ENCODE assay signal across 14 cellular contexts in genomic region chr12:110002691-110003515, GRCh38. TPM values are rescaled to one million over a fixed set of nuclear protein-coding genes. Genes with fewer than 3 reads are reported as not detected.
A peak's percentile ranks its signal among the peaks of the same experiment; 100 is the strongest.
DNase-seq lines count a peak whose midpoint lies in the region; FAIRE-seq and TF ChIP-seq lines count a peak whose summit lies in the region.
"Had no signal": no experiment of that assay in that cellular context is flagged by ENCODE, and none has a peak within 500 bp of the region (broad histone marks: within the 10 kb centered on the region; RNA-seq: fewer than 3 reads in every experiment).

No MANE protein-coding gene starts in this region.

- H3K18ac ChIP-seq in H1 (ENCODE audit: extremely low read depth, low read length), result no peak overlapping the region

- no peak for FAIRE-seq in H1 (lab: Jason Lieb, UNC)
- FAIRE-seq: urothelium cell line had no signal

- no peak for TF ChIP-seq EP300 in H1 (IDR thresholded peaks at IDR 0.05; ENCODE audit: borderline replicate concordance in 1 of 2, low read depth in 2 of 2, low read length in 2 of 2)

- H4K20me1 ChIP-seq in H1 (replicated peaks in 1 of 2; ENCODE audit: control insufficient read depth in 1 of 2, insufficient read depth in 2 of 2, low read length in 2 of 2) (peaks cover 0 to 2% of the 10 kb centered on the region in 2 experiments), osteoblast (ENCODE audit: insufficient read depth, low read length) (peaks cover 7% of the 10 kb centered on the region)

- no peak overlapping the region for H2BK12ac ChIP-seq in H1 (ENCODE audit: low read depth, low read length)

- H4K91ac ChIP-seq in H1 (replicated peaks; ENCODE audit: insufficient read length, low read length), result no peak overlapping the region

- H2BK5ac ChIP-seq in H1 (ENCODE audit: low read depth, low read length), result no peak overlapping the region; the same call in 1 of the 2 replicates

- H3K4ac ChIP-seq in H1 (replicated peaks; ENCODE audit: insufficient read length, low read depth, low read length), result no peak overlapping the region

- peak overlapping the region in 1 of 4 experiments; percentile 20; a peak in 1 of 7 replicates for H3K9ac ChIP-seq in H1 (replicated peaks in 1 of 4; ENCODE audit: extremely low read depth in 1 of 4, low read depth in 3 of 4, low read length in 3 of 4)

- H3K36me3 Mint-ChIP-seq in Calu3 (ENCODE audit: insufficient read depth, unreplicated experiment) (peaks cover 25% of the 10 kb centered on the region), progenitor cell of endocrine pancreas (ENCODE audit: insufficient read depth) (peaks cover 7% of the 10 kb centered on the region)

- H2AFZ ChIP-seq in H1 (ENCODE audit: low read length), result no peak overlapping the region
- no peak overlapping the region for H2AFZ ChIP-seq in osteoblast (ENCODE audit: low read length)
- H2AFZ ChIP-seq: GM23338 had no signal

- WGBS in H1 (ENCODE audit: extremely low coverage in 1 of 2, insufficient coverage in 1 of 2, insufficient read length in 1 of 2, insufficient replicate concordance in 2 of 2, low coverage in 1 of 2, low lambda C conversion rate in 2 of 2, missing lambda C conversion rate in 1 of 2), 2 experiments, result 89% methylated on average over 8 of the region's 8 CpGs; no CpG with 5 or more reads in 1 of the 2 experiments

- CTCF ChIA-PET in Calu3 (lab: Charles Lee), result no interaction called here
- CTCF ChIA-PET in RWPE1 (lab: Yijun Ruan, JAX), result interaction anchor here (0.6 kb wide), 1 partner anchor 537 kb away, joined by 3 read pairs; no protein-coding TSS in a partner anchor
- CTCF ChIA-PET in H1 (lab: Charles Lee; ENCODE audit: partially characterized antibody), result interaction anchor here (1.0 to 1.5 kb wide), 3 partner anchors 10 to 150 kb away, joined by 3 read pairs; no protein-coding TSS in a partner anchor

- no peak for TF ChIP-seq CTCF in Calu3 (IDR thresholded peaks at IDR 0.05; ENCODE audit: unreplicated experiment)
- TF ChIP-seq CTCF in RWPE1 (conservative IDR thresholded peaks at IDR 0.05; ENCODE audit: low read depth), result no peak
- no peak for TF ChIP-seq CTCF in H1 (IDR thresholded peaks at IDR 0.05; ENCODE audit: control extremely low read depth in 1 of 3, insufficient read depth in 1 of 3, low read depth in 1 of 3, low read length in 3 of 3)
- TF ChIP-seq CTCF in osteoblast (IDR thresholded peaks at IDR 0.05; ENCODE audit: extremely low read depth, low read depth, low read length), result no peak
- TF ChIP-seq CTCF in progenitor cell of endocrine pancreas (IDR thresholded peaks at IDR 0.05; ENCODE audit: unreplicated experiment), result no peak

- H3K27me3 Mint-ChIP-seq in Calu3 (ENCODE audit: unreplicated experiment) (no peaks in the 10 kb centered on the region), progenitor cell of endocrine pancreas (no peaks in the 10 kb centered on the region)

- POLR2A ChIA-PET in RWPE1 (lab: Yijun Ruan, JAX; ENCODE audit: low non-redundant PET), result no interaction called here
- POLR2A ChIA-PET in H1 (lab: Charles Lee; ENCODE audit: partially characterized antibody), result interaction anchor here (0.9 kb wide), 1 partner anchor 39 kb away, joined by 4 read pairs; no protein-coding TSS in a partner anchor

- H2BK120ac ChIP-seq in H1 (replicated peaks; ENCODE audit: low read depth, low read length), result no peak overlapping the region

- BruUV-seq in Calu3 (replicated peaks; lab: Mats Ljungman, UMichigan), result no TSS peak

- peak overlapping the region; percentile 35; the same call in 1 of the 2 replicates for H3K27ac ChIP-seq in RWPE1
- no peak overlapping the region for H3K27ac ChIP-seq in H1 (ENCODE audit: low read depth, low read length)
- H3K27ac ChIP-seq in osteoblast (ENCODE audit: low read depth, low read length), result peak overlapping the region; percentile 83
- H3K27ac ChIP-seq: WERI-Rb-1 had no signal

- H4K8ac ChIP-seq in H1 (ENCODE audit: extremely low read depth, insufficient read depth, low read length), result no peak overlapping the region

- no peak overlapping the region for H3K23ac ChIP-seq in H1 (ENCODE audit: insufficient read length)

- no peak overlapping the region for H3K14ac ChIP-seq in H1 (ENCODE audit: insufficient read length)

- no peaks in the 10 kb centered on the region for H3K79me1 ChIP-seq in H1 (ENCODE audit: low read depth, low read length)

- H3K27ac Mint-ChIP-seq in Calu3 (ENCODE audit: unreplicated experiment) (peak overlapping the region; percentile 32), progenitor cell of endocrine pancreas (no peak overlapping the region)
- H3K27ac Mint-ChIP-seq: GM23338 had no signal

- TF ChIP-seq RAD21 in H1 (IDR thresholded peaks at IDR 0.05 in 1 of 2, conservative IDR thresholded peaks at IDR 0.05 in 1 of 2; ENCODE audit: low read depth in 2 of 2, low read length in 2 of 2), result no peak

- intact Hi-C loops in Calu3 (cut with micrococcal nuclease; ENCODE audit: unreplicated experiment), result loop anchor here (5.0 kb wide), 1 partner anchor 34 kb away; no protein-coding TSS in a partner anchor

- H3K27me3 ChIP-seq in H1 (replicated peaks in 1 of 4; ENCODE audit: control insufficient read depth in 3 of 4, extremely low read depth in 1 of 4, insufficient read depth in 3 of 4, low read length in 3 of 4) (peaks cover 0 to 9% (median 7%) of the 10 kb centered on the region in 4 experiments; a peak in 5 of 7 replicates), osteoblast (ENCODE audit: insufficient read depth, low read length) (no peaks in the 10 kb centered on the region)

- no peak overlapping the region for H3K4me2 ChIP-seq in H1 (ENCODE audit: insufficient read depth in 1 of 2, low read depth in 2 of 2, low read length in 2 of 2)
- H3K4me2 ChIP-seq in osteoblast (ENCODE audit: insufficient read depth, low read length), result peak overlapping the region; percentile 0
- H3K4me2 ChIP-seq: GM23338 had no signal

- DNase-seq in Calu3 (no peak), RWPE1 (ENCODE audit: low spot score) (peak; percentile 52), H1 (ENCODE audit: low read depth in 1 of 2, low spot score in 2 of 2) (no peak), osteoblast (ENCODE audit: insufficient read length, low spot score, missing footprints) (peak; percentile 53), superior temporal gyrus (ENCODE audit: extremely low spot score) (no peak), progenitor cell of endocrine pancreas (ENCODE audit: low spot score, unreplicated experiment) (no peak), A172 (ENCODE audit: low spot score) (no peak), middle frontal gyrus (ENCODE audit: extremely low spot score, low spot score) (no peak)
- DNase-seq: DMS53; NCI-H1105; stimulated activated CD4-positive, alpha-beta T cell treated with anti-CD3 and anti-CD28 coated beads, Interleukin-4, amount 100 ng/mL, for 1 hour; WERI-Rb-1 had no signal

- H4K5ac ChIP-seq in H1 (ENCODE audit: insufficient read length, low read depth, low read length), result no peak overlapping the region

- no peaks in the 10 kb centered on the region for H3K9me3 ChIP-seq in H1 (ENCODE audit: insufficient read depth in 2 of 2, low read depth in 1 of 2, low read length in 1 of 2)
- no peaks in the 10 kb centered on the region for H3K9me3 ChIP-seq in osteoblast (ENCODE audit: low read depth, low read length)

- H3K23me2 ChIP-seq in H1 (ENCODE audit: low read depth, low read length), result peaks cover 12% of the 10 kb centered on the region

- H3K4me3 Mint-ChIP-seq in Calu3 (ENCODE audit: low read depth, unreplicated experiment) (peak overlapping the region; percentile 26), progenitor cell of endocrine pancreas (ENCODE audit: low read depth) (no peak overlapping the region)
- H3K4me3 Mint-ChIP-seq: GM23338 had no signal

- no peak overlapping the region for H3K56ac ChIP-seq in H1 (replicated peaks; ENCODE audit: insufficient read length, low read depth, low read length)

- H3K4me1 Mint-ChIP-seq in Calu3 (ENCODE audit: low read depth, unreplicated experiment) (peaks cover 26% of the 10 kb centered on the region), progenitor cell of endocrine pancreas (ENCODE audit: low read depth) (peaks cover 8% of the 10 kb centered on the region)

- H2BK15ac ChIP-seq in H1 (ENCODE audit: low read length), result no peak overlapping the region

- peaks cover 0 to 6% (median 4%) of the 10 kb centered on the region in 4 experiments; a peak in 4 of 7 replicates for H3K4me1 ChIP-seq in H1 (replicated peaks in 1 of 4; ENCODE audit: control insufficient read depth in 3 of 4, insufficient read depth in 4 of 4, low read length in 3 of 4)
- peaks cover 33% of the 10 kb centered on the region for H3K4me1 ChIP-seq in osteoblast (ENCODE audit: insufficient read depth, low read length)

- H3K4me3 ChIP-seq in H1 (ENCODE audit: extremely low read depth in 1 of 4, insufficient read depth in 2 of 4, low read depth in 3 of 4, low read length in 4 of 4) (no peak overlapping the region), osteoblast (ENCODE audit: insufficient read depth, low read length) (no peak overlapping the region)
- H3K4me3 ChIP-seq: GM23338 had no signal

- 0 out of 2 replicates have a peak overlapping the region, but pooled peaks have one; percentile 75 for H2AK5ac ChIP-seq in H1 (ENCODE audit: low read depth, low read length)

- no peak for TF ChIP-seq POLR2A in H1 (IDR thresholded peaks at IDR 0.05; ENCODE audit: control extremely low read depth in 1 of 2, low read depth in 2 of 2, low read length in 2 of 2)

- H3K79me2 ChIP-seq in H1 (ENCODE audit: control insufficient read depth in 1 of 2, insufficient read depth in 2 of 2, low read length in 2 of 2), result no peaks in the 10 kb centered on the region
- peaks cover 77% of the 10 kb centered on the region for H3K79me2 ChIP-seq in osteoblast (ENCODE audit: insufficient read depth, low read length)

- no peaks in the 10 kb centered on the region for H3K36me3 ChIP-seq in H1 (ENCODE audit: control insufficient read depth in 2 of 4, insufficient read depth in 4 of 4, low read length in 3 of 4)
- H3K36me3 ChIP-seq in osteoblast (ENCODE audit: insufficient read depth, low read length), result peaks cover 14% of the 10 kb centered on the region

- H3K9me3 Mint-ChIP-seq in Calu3 (ENCODE audit: low read depth, unreplicated experiment), result no peaks in the 10 kb centered on the region
- peaks cover 1% of the 10 kb centered on the region for H3K9me3 Mint-ChIP-seq in progenitor cell of endocrine pancreas (ENCODE audit: low read depth)
- H3K9me3 Mint-ChIP-seq: GM23338 had no signal

- H2BK20ac ChIP-seq in H1 (ENCODE audit: low read length), result no peak overlapping the region

RNA-seq across cellular contexts. Expression of gene ANKRD13A, which starts 3.7 kb away (rescaled TPM):
- total RNA-seq in Calu3 (2022) (34.5 and 40.4 TPM in 2 replicates), osteoblast (94.1 and 113 TPM in 2 replicates), progenitor cell of endocrine pancreas (36.0 and 38.0 TPM in 2 replicates)
- total RNA-seq in H1 (2021; fragmentation: NEBNext Ultra II Directional; extraction: Animal tissue kit (Norgen Biotek cat#: 25700)), result 16.8 and 17.1 TPM in 2 replicates
- polyA plus RNA-seq in H1 (2011; rRNA removed), result 21.4 and 22.6 TPM in 2 replicates
- 16.3 TPM for polyA plus RNA-seq in H1 (2011; cell fraction: cytosol; rRNA removed)
- polyA plus RNA-seq in H1 (2011; cell fraction: nucleus; rRNA removed), result 33.4 TPM
- polyA plus RNA-seq in H1 (2012, experiment 1 of 2), result 9.5 to 14.3 TPM (median 10.8 TPM) in 4 replicates
- 5.0 TPM for polyA plus RNA-seq in H1 (2012, experiment 2 of 2)
- polyA plus RNA-seq in H1 (2013, experiment 1 of 2), result 10.4 TPM
- 10.2 TPM for polyA plus RNA-seq in H1 (2013, experiment 2 of 2)
- polyA minus RNA-seq in H1 (2011; rRNA and poly(A)+ RNA removed), result 24.7 and 25.7 TPM in 2 replicates
- polyA minus RNA-seq in H1 (2011; cell fraction: cytosol; rRNA and poly(A)+ RNA removed), result 9.5 TPM
- 10.8 TPM for polyA minus RNA-seq in H1 (2011; cell fraction: nucleus; rRNA and poly(A)+ RNA removed)
- total RNA-seq in A172 (2014; rRNA removed; shearing (Covaris generic)), result 131 and 155 TPM in 2 replicates

RNA-seq across cellular contexts. Expression of gene GIT2, which starts 6.7 kb away (rescaled TPM):
- total RNA-seq in Calu3 (2022) (56.0 TPM in 2 replicates), osteoblast (43.4 and 45.4 TPM in 2 replicates), progenitor cell of endocrine pancreas (37.5 and 40.7 TPM in 2 replicates)
- total RNA-seq in H1 (2021; fragmentation: NEBNext Ultra II Directional; extraction: Animal tissue kit (Norgen Biotek cat#: 25700)), result 18.5 and 20.7 TPM in 2 replicates
- polyA plus RNA-seq in H1 (2011; rRNA removed), result 7.8 and 9.6 TPM in 2 replicates
- 10.9 TPM for polyA plus RNA-seq in H1 (2011; cell fraction: cytosol; rRNA removed)
- polyA plus RNA-seq in H1 (2011; cell fraction: nucleus; rRNA removed), result 16.9 TPM
- polyA plus RNA-seq in H1 (2012, experiment 1 of 2), result 11.6 to 13.2 TPM (median 12.7 TPM) in 4 replicates
- 1.3 TPM for polyA plus RNA-seq in H1 (2012, experiment 2 of 2)
- 11.7 TPM for polyA plus RNA-seq in H1 (2013, experiment 1 of 2)
- 9.3 TPM for polyA plus RNA-seq in H1 (2013, experiment 2 of 2)
- polyA minus RNA-seq in H1 (2011; rRNA and poly(A)+ RNA removed), result 30.4 and 31.5 TPM in 2 replicates
- polyA minus RNA-seq in H1 (2011; cell fraction: cytosol; rRNA and poly(A)+ RNA removed), result 8.7 TPM
- polyA minus RNA-seq in H1 (2011; cell fraction: nucleus; rRNA and poly(A)+ RNA removed), result 28.1 TPM
- 30.2 and 30.3 TPM in 2 replicates for total RNA-seq in A172 (2014; rRNA removed; shearing (Covaris generic))

RNA-seq across cellular contexts. Expression of gene C12orf76, which starts 45.4 kb away (rescaled TPM):
- 14.2 and 14.7 TPM in 2 replicates for total RNA-seq in Calu3 (2022)
- 11.4 and 14.4 TPM in 2 replicates for total RNA-seq in H1 (2021; fragmentation: NEBNext Ultra II Directional; extraction: Animal tissue kit (Norgen Biotek cat#: 25700))
- 15.9 and 18.6 TPM in 2 replicates for polyA plus RNA-seq in H1 (2011; rRNA removed)
- 22.4 TPM for polyA plus RNA-seq in H1 (2011; cell fraction: cytosol; rRNA removed)
- polyA plus RNA-seq in H1 (2011; cell fraction: nucleus; rRNA removed), result 14.3 TPM
- 14.4 to 17.1 TPM (median 15.2 TPM) in 4 replicates for polyA plus RNA-seq in H1 (2012, experiment 1 of 2)
- polyA plus RNA-seq in H1 (2012, experiment 2 of 2), result 15.9 TPM
- polyA plus RNA-seq in H1 (2013, experiment 1 of 2), result 11.8 TPM
- polyA plus RNA-seq in H1 (2013, experiment 2 of 2), result 12.1 TPM
- 9.8 and 15.4 TPM in 2 replicates for polyA minus RNA-seq in H1 (2011; rRNA and poly(A)+ RNA removed)
- polyA minus RNA-seq in H1 (2011; cell fraction: cytosol; rRNA and poly(A)+ RNA removed), result 21.7 TPM
- 8.8 TPM for polyA minus RNA-seq in H1 (2011; cell fraction: nucleus; rRNA and poly(A)+ RNA removed)
- total RNA-seq in osteoblast, result 7.6 and 9.4 TPM in 2 replicates
- total RNA-seq in progenitor cell of endocrine pancreas, result 29.3 and 31.6 TPM in 2 replicates
- 12.9 and 18.3 TPM in 2 replicates for total RNA-seq in A172 (2014; rRNA removed; shearing (Covaris generic))

Comparison
In these comparisons a context has a peak if more than half of its experiments do, and no peak if none do; other contexts are left out.
1. DNase-seq: peak in RWPE1 (single experiment) and osteoblast (single experiment); none in Calu3 (single experiment), H1 (0 of 2), superior temporal gyrus (single experiment), progenitor cell of endocrine pancreas (single experiment), A172 (single experiment) and middle frontal gyrus (single experiment).